22 cellular contexts compared by ENCODE assay signal in genomic region chr4:53659737-53660136, GRCh38.
"Had no signal": no experiment of that assay in that cellular context is flagged by ENCODE, and none has a peak within 500 bp of the region (broad histone marks: within the 10 kb centered on the region; RNA-seq: fewer than 3 reads in every experiment).

No MANE protein-coding gene starts in this region.

- DNase-seq: colonic mucosa; effector memory CD4-positive, alpha-beta T cell; left cardiac atrium; left lung; mucosa of descending colon; naive thymus-derived CD4-positive, alpha-beta T cell; stimulated activated CD4-positive, alpha-beta T cell treated with anti-CD3 and anti-CD28 coated beads, Interleukin-12 subunit alpha, Interleukin-12 subunit beta, amount 100 ng/mL, for 4 hours; stimulated activated CD4-positive, alpha-beta T cell treated with anti-CD3 and anti-CD28 coated beads, Interleukin-1b, Interleukin-23, amount 100 ng/mL, for 48 hours; stimulated activated CD4-positive, alpha-beta T cell treated with anti-CD3 and anti-CD28 coated beads, Interleukin-4, amount 100 ng/mL, for 1 hour; stimulated activated CD8-positive, alpha-beta memory T cell treated with anti-CD3 and anti-CD28 coated beads, Interleukin-4, amount 100 ng/mL, for 48 hours; stimulated activated naive CD4-positive, alpha-beta T cell; stimulated activated naive CD8-positive, alpha-beta T cell treated with anti-CD3 and anti-CD28 coated beads, Interleukin-15, amount 100 ng/mL, for 72 hours; transverse colon; upper lobe of right lung; uterus had no signal

- H3K9me3 ChIP-seq: colonic mucosa, esophagus muscularis mucosa, left lung, mucosa of descending colon, suprapubic skin, transverse colon, upper lobe of right lung, uterus had no signal

- ATAC-seq: left lung; mucosa of descending colon; naive thymus-derived CD4-positive, alpha-beta T cell; sciatic nerve; stimulated activated naive CD8-positive, alpha-beta T cell treated with anti-CD3 and anti-CD28 coated beads, Interleukin-15, amount 100 ng/mL, for 72 hours; upper lobe of right lung had no signal

- H2AFZ ChIP-seq: neural progenitor cell, parathyroid adenoma had no signal

- H3K36me3 ChIP-seq: colonic mucosa, esophagus muscularis mucosa, left lung, neural progenitor cell, suprapubic skin, transverse colon, upper lobe of right lung, uterus had no signal

- H3K27me3 ChIP-seq: colonic mucosa, esophagus muscularis mucosa, left lung, neural progenitor cell, suprapubic skin, transverse colon, upper lobe of right lung, uterus had no signal

- H3K4me3 ChIP-seq: colonic mucosa, esophagus muscularis mucosa, left lung, lung, mucosa of descending colon, neural progenitor cell, smooth muscle cell, suprapubic skin, transverse colon, upper lobe of right lung, uterus had no signal

- H3K4me1 ChIP-seq: colonic mucosa, left lung, neural progenitor cell, parathyroid adenoma, transverse colon, upper lobe of right lung, uterus had no signal

- H3K27ac ChIP-seq: colonic mucosa, esophagus muscularis mucosa, left lung, neural progenitor cell, parathyroid adenoma, suprapubic skin, transverse colon, upper lobe of right lung had no signal

- H3K4me2 ChIP-seq: neural progenitor cell, smooth muscle cell had no signal

- H3K9ac ChIP-seq: neural progenitor cell, parathyroid adenoma had no signal
